In genomic region chr5:96336351-96336985, GRCh38 we compare ENCODE assay signal across 8 cellular contexts.
DNase-seq lines count a peak whose midpoint lies in the region; ATAC-seq and TF ChIP-seq lines count a peak whose summit lies in the region.

No MANE protein-coding gene starts in this region.

- peaks cover 39% of the 10 kb centered on the region for H3K4me1 Mint-ChIP-seq in Caco-2 (ENCODE audit: low read depth, unreplicated experiment)
- H3K4me1 Mint-ChIP-seq in osteocyte (ENCODE audit: unreplicated experiment) = peaks cover 40% of the 10 kb centered on the region

- H3K36me3 ChIP-seq in Caco-2 (ENCODE audit: control insufficient read depth, insufficient read depth, low read length) = no peaks in the 10 kb centered on the region
- H3K36me3 ChIP-seq in Panc1 (ENCODE audit: control insufficient read depth, insufficient read depth, low read length) = no peaks in the 10 kb centered on the region
- no peaks in the 10 kb centered on the region for H3K36me3 ChIP-seq in upper lobe of right lung

- no peaks in the 10 kb centered on the region for H3K36me3 Mint-ChIP-seq in Caco-2 (ENCODE audit: insufficient read depth, unreplicated experiment)
- no peaks in the 10 kb centered on the region for H3K36me3 Mint-ChIP-seq in osteocyte (ENCODE audit: unreplicated experiment)

- no peak overlapping the region for H3K4me3 ChIP-seq in Caco-2 (ENCODE audit: low read depth, low read length)
- H3K4me3 ChIP-seq in Panc1 (ENCODE audit: low read depth in 2 of 2, low read length in 2 of 2) = no peak overlapping the region
- no peak overlapping the region for H3K4me3 ChIP-seq in upper lobe of right lung

- H3K4me3 Mint-ChIP-seq in Caco-2 (ENCODE audit: unreplicated experiment) (no peak overlapping the region), osteocyte (ENCODE audit: unreplicated experiment) (no peak overlapping the region)

- H3K9me3 ChIP-seq in Caco-2 (no peaks in the 10 kb centered on the region), Panc1 (ENCODE audit: control insufficient read depth, insufficient read depth, low read depth, low read length) (no peaks in the 10 kb centered on the region), upper lobe of right lung (no peaks in the 10 kb centered on the region)

- CTCF ChIA-PET in Caco-2 (lab: Charles Lee) = interaction anchor here (0.7 to 2.2 kb wide), 9 partner anchors 14 to 502 kb away, joined by 3 to 14 read pairs (median 5); partner anchors contain the start of gene ELL2
- CTCF ChIA-PET in Panc1 (lab: Charles Lee) = interaction anchor here (0.7 to 1.6 kb wide), 5 partner anchors 9 to 479 kb away, joined by 3 to 4 read pairs (median 3); no protein-coding TSS in a partner anchor

- peaks cover 40% of the 10 kb centered on the region for H3K4me1 ChIP-seq in Caco-2
- H3K4me1 ChIP-seq in Panc1 (ENCODE audit: control insufficient read depth, insufficient read depth, low read length) = peaks cover 23% of the 10 kb centered on the region
- H3K4me1 ChIP-seq in upper lobe of right lung = peaks cover 17% of the 10 kb centered on the region

- intact Hi-C loops in Caco-2 (cut with micrococcal nuclease; ENCODE audit: unreplicated experiment) (loop anchor here (1.0 to 5.0 kb wide), 9 partner anchors 80 to 689 kb away; partner anchors contain the start of gene RFESD), Panc1 (cut with micrococcal nuclease; ENCODE audit: unreplicated experiment) (loop anchor here (1.0 to 5.0 kb wide), 2 partner anchors 379 to 477 kb away; no protein-coding TSS in a partner anchor), upper lobe of right lung (cut with DNase I) (loop anchor here (5.0 kb wide), 1 partner anchor 374 kb away; the partner anchor contains the start of gene ELL2)

- H3K27me3 ChIP-seq in Caco-2 (replicated peaks; ENCODE audit: control insufficient read depth, insufficient read depth, low read length) = no peaks in the 10 kb centered on the region
- no peaks in the 10 kb centered on the region for H3K27me3 ChIP-seq in Panc1 (ENCODE audit: control insufficient read depth, insufficient read depth, low read length)
- no peaks in the 10 kb centered on the region for H3K27me3 ChIP-seq in upper lobe of right lung

- H3K9me3 Mint-ChIP-seq in Caco-2 (ENCODE audit: unreplicated experiment) = no peaks in the 10 kb centered on the region
- H3K9me3 Mint-ChIP-seq in osteocyte (ENCODE audit: unreplicated experiment) = no peaks in the 10 kb centered on the region

- in situ Hi-C loops in Panc1 (cut with HindIII; ENCODE audit: low pct_unique_long_range_greater_than_20kb, low sequenced_read_pairs) = no loop called here

- no peaks in the 10 kb centered on the region for H3K27me3 Mint-ChIP-seq in Caco-2 (ENCODE audit: insufficient read depth, unreplicated experiment)
- H3K27me3 Mint-ChIP-seq in osteocyte (ENCODE audit: unreplicated experiment) = no peaks in the 10 kb centered on the region

- DNase-seq in Caco-2 (peak; percentile 78 to 79), HS-27A (ENCODE audit: low read depth) (peak; percentile 64), Panc1 (ENCODE audit: low read depth, low spot score) (peak; percentile 88), globus pallidus (ENCODE audit: low spot score) (peak; percentile 90), osteocyte (ENCODE audit: extremely low spot score, unreplicated experiment) (no peak), upper lobe of right lung (no peak)
- peak; percentile 14 for DNase-seq in activated effector memory CD4-positive, alpha-beta T cell treated with Interleukin-2 at 50 U/mL for 16 hours

- TF ChIP-seq CTCF in Caco-2 (IDR thresholded peaks at IDR 0.05; ENCODE audit: insufficient read depth in 1 of 2, low read depth in 1 of 2, low read length in 1 of 2, severe bottlenecking in 1 of 2, unreplicated experiment in 1 of 2) = peak; percentile 84 to 93
- peak; percentile 88 for TF ChIP-seq CTCF in Panc1 (IDR thresholded peaks at IDR 0.05)
- TF ChIP-seq CTCF in osteocyte (IDR thresholded peaks at IDR 0.05) = peak; percentile 92
- peak; percentile 88 for TF ChIP-seq CTCF in upper lobe of right lung (IDR thresholded peaks at IDR 0.05)

- ATAC-seq in GM19467 (IDR thresholded peaks at IDR 0.05; ENCODE audit: unreplicated experiment) = peak; percentile 72
- peak; percentile 89 for ATAC-seq in Panc1
- ATAC-seq in upper lobe of right lung = peak; percentile 95

- BruUV-seq in Caco-2 (replicated peaks; lab: Mats Ljungman, UMichigan) (no TSS peak), Panc1 (replicated peaks; lab: Mats Ljungman, UMichigan) (no TSS peak)

- peak overlapping the region; percentile 80 for H3K27ac ChIP-seq in Panc1 (ENCODE audit: low read length)
- no peak overlapping the region for H3K27ac ChIP-seq in upper lobe of right lung

- POLR2A ChIA-PET in Caco-2 (lab: Charles Lee) = no interaction called here
- POLR2A ChIA-PET in Panc1 (lab: Charles Lee) = no interaction called here

- H3K27ac Mint-ChIP-seq in Caco-2 (ENCODE audit: unreplicated experiment) (no peak overlapping the region), osteocyte (ENCODE audit: unreplicated experiment) (no peak overlapping the region)

Comparison
In these comparisons a context has a peak if more than half of its experiments do, and no peak if none do; other contexts are left out.
1. DNase-seq: peak in Caco-2 (2 of 2), HS-27A (single experiment), Panc1 (single experiment), activated effector memory CD4-positive, alpha-beta T cell treated with Interleukin-2 at 50 U/mL for 16 hours (single experiment) and globus pallidus (single experiment); none in osteocyte (single experiment) and upper lobe of right lung (single experiment).
2. Peak in every context shown above with its lines, with median percentiles within 50 percentile points of each other: CTCF ChIP-seq and ATAC-seq.